In genomic region chr1:94417702-94417961, GRCh38 we compare ENCODE assay signal across 8 cellular contexts. TPM values are rescaled to one million over a fixed set of nuclear protein-coding genes. Genes with fewer than 3 reads are reported as not detected.
DNase-seq lines count a peak whose midpoint lies in the region; ATAC-seq and TF ChIP-seq lines count a peak whose summit lies in the region.

No MANE protein-coding gene starts in this region.

- H3K27me3 ChIP-seq in adipocyte (replicated peaks; ENCODE audit: control insufficient read depth, insufficient read depth, low read length), result no peaks in the 10 kb centered on the region
- H3K27me3 ChIP-seq in iPS-18a (ENCODE audit: control insufficient read depth, insufficient read depth, low read length), result peaks cover 26% of the 10 kb centered on the region
- no peaks in the 10 kb centered on the region for H3K27me3 ChIP-seq in spleen (replicated peaks in 1 of 7)

- peaks cover 26% of the 10 kb centered on the region for H3K4me1 ChIP-seq in adipocyte (ENCODE audit: control insufficient read depth, insufficient read depth, low read length)
- peaks cover 11% of the 10 kb centered on the region for H3K4me1 ChIP-seq in iPS-18a (ENCODE audit: control insufficient read depth, low read depth, low read length)
- peaks cover 4 to 48% (median 30%) of the 10 kb centered on the region in 6 donors for H3K4me1 ChIP-seq in spleen

- peak overlapping the region; percentile 94 for H3K4me3 ChIP-seq in GM12875 (ENCODE audit: low read depth, low read length)
- peak overlapping the region; percentile 88 for H3K4me3 ChIP-seq in adipocyte (ENCODE audit: low read length)
- peak overlapping the region; percentile 75 for H3K4me3 ChIP-seq in iPS-18a (ENCODE audit: low read length)
- H3K4me3 ChIP-seq in spleen, result peak overlapping the region; percentile 36 to 94 (median 79)

- H3K27ac Mint-ChIP-seq in activated CD4-positive, alpha-beta T cell treated with anti-CD3 and anti-CD28 coated beads, Interleukin-2, amount 10 ng/mL, durations not matched to agents 24 days and 14 days, result no peak overlapping the region

- no peaks in the 10 kb centered on the region for H3K9me3 Mint-ChIP-seq in activated CD4-positive, alpha-beta T cell treated with anti-CD3 and anti-CD28 coated beads, Interleukin-2, amount 10 ng/mL, durations not matched to agents 24 days and 14 days

- H3K9me3 ChIP-seq in adipocyte (ENCODE audit: control insufficient read depth, low read length) (no peaks in the 10 kb centered on the region), iPS-18a (ENCODE audit: control insufficient read depth, low read depth, low read length) (no peaks in the 10 kb centered on the region), spleen (no peaks in the 10 kb centered on the region)

- DNase-seq in adipocyte (ENCODE audit: low read depth) (no peak), spleen (no peak), NCI-H510A treated with DMSO at 0.1 percent for 48 hours (lab: John Stamatoyannopoulos, UW) (no peak), occipital lobe (lab: John Stamatoyannopoulos, UW) (no peak)
- DNase-seq in activated CD4-positive, alpha-beta T cell treated with anti-CD3 and anti-CD28 coated beads, Interleukin-2, amount 10 ng/mL, durations not matched to agents 24 days and 14 days, result no peak

- intact Hi-C loops in spleen (cut with DNase I; ENCODE audit: low total_unique reads), result no loop called here
- intact Hi-C loops in activated CD4-positive, alpha-beta T cell treated with anti-CD3 and anti-CD28 coated beads, Interleukin-2, amount 10 ng/mL, durations not matched to agents 24 days and 14 days (cut with micrococcal nuclease), result loop anchor here (10.0 kb wide), 2 partner anchors 513 to 817 kb away; partner anchors contain the start of genes GCLM and RWDD3

- no peak for TF ChIP-seq CTCF in GM12875 (IDR thresholded peaks at IDR 0.05; ENCODE audit: borderline replicate concordance, insufficient read depth, low read depth, low read length)
- no peak for TF ChIP-seq CTCF in spleen (IDR thresholded peaks at IDR 0.05 in 8 of 11, conservative IDR thresholded peaks at IDR 0.05 in 3 of 11)

- ATAC-seq in HG03460 (IDR thresholded peaks at IDR 0.05; ENCODE audit: unreplicated experiment), result no peak

- H3K27ac ChIP-seq in iPS-18a (ENCODE audit: low read length), result no peak overlapping the region
- H3K27ac ChIP-seq in spleen, result peak overlapping the region; percentile 84 to 91 (median 88)

- no peak overlapping the region for H3K4me3 Mint-ChIP-seq in activated CD4-positive, alpha-beta T cell treated with anti-CD3 and anti-CD28 coated beads, Interleukin-2, amount 10 ng/mL, durations not matched to agents 24 days and 14 days

- 14 to 31% (median 26%) methylated on average over 9 of the region's 9 CpGs for WGBS in spleen, 5 donors

- TF ChIP-seq POLR2A in spleen (IDR thresholded peaks at IDR 0.05), result no peak

- peaks cover 18% of the 10 kb centered on the region for H3K4me1 Mint-ChIP-seq in activated CD4-positive, alpha-beta T cell treated with anti-CD3 and anti-CD28 coated beads, Interleukin-2, amount 10 ng/mL, durations not matched to agents 24 days and 14 days

- peaks cover 15% of the 10 kb centered on the region for H3K27me3 Mint-ChIP-seq in activated CD4-positive, alpha-beta T cell treated with anti-CD3 and anti-CD28 coated beads, Interleukin-2, amount 10 ng/mL, durations not matched to agents 24 days and 14 days

- H3K36me3 Mint-ChIP-seq in activated CD4-positive, alpha-beta T cell treated with anti-CD3 and anti-CD28 coated beads, Interleukin-2, amount 10 ng/mL, durations not matched to agents 24 days and 14 days (ENCODE audit: low read depth), result no peaks in the 10 kb centered on the region

- H3K9ac ChIP-seq in adipocyte (ENCODE audit: low read length) (peak overlapping the region; percentile 94), iPS-18a (ENCODE audit: low read length) (peak overlapping the region; percentile 69)

- no peaks in the 10 kb centered on the region for H3K36me3 ChIP-seq in adipocyte (ENCODE audit: control insufficient read depth, insufficient read depth, low read length, severe bottlenecking)
- no peaks in the 10 kb centered on the region for H3K36me3 ChIP-seq in iPS-18a (ENCODE audit: control insufficient read depth, low read depth, low read length)
- H3K36me3 ChIP-seq in spleen, result no peaks in the 10 kb centered on the region

RNA-seq across cellular contexts. Expression of gene ABCD3, which starts 0.6 kb away (rescaled TPM):
- total RNA-seq in spleen (10 to 100 TPM; 17.4 to 30.8 (median 22.4) TPM), occipital lobe (110 TPM)
- polyA plus RNA-seq in spleen, result 1 to 10 TPM; 9.1 to 9.6 (median 9.3) TPM
- total RNA-seq in activated CD4-positive, alpha-beta T cell treated with anti-CD3 and anti-CD28 coated beads, Interleukin-2, amount 10 ng/mL, durations not matched to agents 24 days and 14 days, result 29.9 and 31.1 TPM in 2 replicates
